8 cellular contexts compared by ENCODE assay signal in genomic region chr1:245156736-245157505, GRCh38. TPM values are rescaled to one million over a fixed set of nuclear protein-coding genes. Genes with fewer than 3 reads are reported as not detected.
DNase-seq lines count a peak whose midpoint lies in the region; ATAC-seq and TF ChIP-seq lines count a peak whose summit lies in the region.

No MANE protein-coding gene starts in this region.

- H3K36me3 Mint-ChIP-seq in CD4-positive, CD25-positive, alpha-beta regulatory T cell = no peaks in the 10 kb centered on the region
- no peaks in the 10 kb centered on the region for H3K36me3 Mint-ChIP-seq in H9 (ENCODE audit: insufficient read depth in 1 of 3, low read depth in 3 of 3)

- peak in 1 of 3 donors; percentile 3 for DNase-seq in CD4-positive, CD25-positive, alpha-beta regulatory T cell
- peak; percentile 52 for DNase-seq in H9
- DNase-seq in SHP77 treated with DMSO at 0.1 percent for 48 hours (lab: John Stamatoyannopoulos, UW) = peak; percentile 44
- no peak for DNase-seq in germinal center (ENCODE audit: low spot score)
- DNase-seq in uterus = no peak

- peak overlapping the region; percentile 73 to 86 (median 80) for H3K4me3 Mint-ChIP-seq in CD4-positive, CD25-positive, alpha-beta regulatory T cell
- peak overlapping the region; percentile 68 to 83 for H3K4me3 Mint-ChIP-seq in H9

- no peak for ATAC-seq in CD4-positive, CD25-positive, alpha-beta regulatory T cell (ENCODE audit: low read depth in 2 of 2)
- ATAC-seq in HG02973 (IDR thresholded peaks at IDR 0.05; ENCODE audit: unreplicated experiment) = no peak

- H4K20me1 ChIP-seq in H9 (ENCODE audit: control insufficient read depth, insufficient read depth, insufficient read length) = no peaks in the 10 kb centered on the region

- H3K56ac ChIP-seq in H9 (ENCODE audit: insufficient read length, low read depth, low read length) = no peak overlapping the region

- H2BK20ac ChIP-seq in H9 (ENCODE audit: low read depth, low read length, poor library complexity, severe bottlenecking) = no peak overlapping the region

- no peak overlapping the region for H2BK5ac ChIP-seq in H9 (ENCODE audit: insufficient read length, low read length)

- H3K36me3 ChIP-seq in CD4-positive, CD25-positive, alpha-beta regulatory T cell (ENCODE audit: control insufficient read depth, insufficient read depth, low read length) = no peaks in the 10 kb centered on the region
- H3K36me3 ChIP-seq in esophagus (ENCODE audit: control insufficient read depth in 2 of 2, insufficient read depth in 2 of 2, low read length in 1 of 2) (no peaks in the 10 kb centered on the region), neutrophil (no peaks in the 10 kb centered on the region), uterus (no peaks in the 10 kb centered on the region)

- no peak overlapping the region for H4K5ac ChIP-seq in H9 (ENCODE audit: insufficient read length, low read depth, low read length)

- no peak overlapping the region for H3K9ac ChIP-seq in H9 (ENCODE audit: extremely low read depth, insufficient read length, low read length)

- no peaks in the 10 kb centered on the region for H3K79me1 ChIP-seq in H9 (ENCODE audit: insufficient read depth, low read depth, low read length, poor library complexity, severe bottlenecking)

- peaks cover 62% of the 10 kb centered on the region for H3K27me3 Mint-ChIP-seq in CD4-positive, CD25-positive, alpha-beta regulatory T cell
- peaks cover 81% of the 10 kb centered on the region for H3K27me3 Mint-ChIP-seq in H9 (ENCODE audit: low read depth)

- peaks cover 24% of the 10 kb centered on the region for H3K23me2 ChIP-seq in H9 (ENCODE audit: insufficient read length, low read depth, low read length, poor library complexity, severe bottlenecking)

- peak overlapping the region; percentile 43 for H2AFZ ChIP-seq in H9 (ENCODE audit: low read length)

- no peak overlapping the region for H2AK5ac ChIP-seq in H9 (ENCODE audit: insufficient read length, low read length)

- no peak overlapping the region for H4K8ac ChIP-seq in H9 (replicated peaks; ENCODE audit: insufficient read length, low read depth, low read length)

- peak overlapping the region; percentile 68 for H3K4me2 ChIP-seq in H9 (ENCODE audit: insufficient read depth, insufficient read length, low read length)

- peaks cover 0 to 3% of the 10 kb centered on the region in 2 experiments for H3K9me3 ChIP-seq in CD4-positive, CD25-positive, alpha-beta regulatory T cell (ENCODE audit: control insufficient read depth in 2 of 2, low read length in 2 of 2)
- no peaks in the 10 kb centered on the region for H3K9me3 ChIP-seq in H9 (ENCODE audit: control insufficient read depth, low read depth, low read length)
- no peaks in the 10 kb centered on the region for H3K9me3 ChIP-seq in esophagus (ENCODE audit: control insufficient read depth in 2 of 2, insufficient read depth in 1 of 2, low read depth in 1 of 2, low read length in 1 of 2)
- no peaks in the 10 kb centered on the region for H3K9me3 ChIP-seq in neutrophil
- H3K9me3 ChIP-seq in uterus = no peaks in the 10 kb centered on the region

- intact Hi-C loops in uterus (cut with DNase I; ENCODE audit: low total_unique reads) = no loop called here

- H3K23ac ChIP-seq in H9 (ENCODE audit: insufficient read length, low read depth, low read length) = no peak overlapping the region

- no peak overlapping the region for H2BK120ac ChIP-seq in H9 (ENCODE audit: low read depth, low read length, poor library complexity, severe bottlenecking)

- peaks cover 0 to 31% (median 14%) of the 10 kb centered on the region in 4 donors for H3K4me1 Mint-ChIP-seq in CD4-positive, CD25-positive, alpha-beta regulatory T cell
- H3K4me1 Mint-ChIP-seq in H9 = peaks cover 14 to 27% of the 10 kb centered on the region in 2 experiments

- WGBS in H9 (ENCODE audit: extremely low coverage, insufficient read length, low lambda C conversion rate) = no CpG with 5 or more reads among the region's 44 CpGs
- WGBS in esophagus, 2 donors = 5 to 6% methylated on average over 43 to 44 of the region's 44 CpGs

- no peak overlapping the region for H2BK15ac ChIP-seq in H9 (ENCODE audit: low read depth, low read length)

- peaks cover 28% of the 10 kb centered on the region for H3K27me3 ChIP-seq in CD4-positive, CD25-positive, alpha-beta regulatory T cell (ENCODE audit: control insufficient read depth, insufficient read depth, low read length)
- peaks cover 23% of the 10 kb centered on the region; the same call in 1 of the 2 replicates for H3K27me3 ChIP-seq in H9 (ENCODE audit: insufficient read depth, low read length)
- H3K27me3 ChIP-seq in esophagus (ENCODE audit: control insufficient read depth in 1 of 2, insufficient read depth in 2 of 2, low read length in 2 of 2) = no peaks in the 10 kb centered on the region
- H3K27me3 ChIP-seq in neutrophil = peaks cover 89% of the 10 kb centered on the region
- H3K27me3 ChIP-seq in uterus = peaks cover 0 to 6% of the 10 kb centered on the region in 2 donors

- no peak overlapping the region for H3K4me3 ChIP-seq in CD4-positive, CD25-positive, alpha-beta regulatory T cell (ENCODE audit: low read depth, low read length)
- H3K4me3 ChIP-seq in esophagus (ENCODE audit: low read depth in 1 of 2, low read length in 2 of 2) = peak overlapping the region; percentile 42 to 48
- peak overlapping the region; percentile 26 to 64 for H3K4me3 ChIP-seq in neutrophil (ENCODE audit: low read depth in 1 of 2, low read length in 1 of 2)
- H3K4me3 ChIP-seq in uterus = peak overlapping the region in 1 of 2 donors; percentile 41

- H3K4me1 ChIP-seq in CD4-positive, CD25-positive, alpha-beta regulatory T cell (ENCODE audit: control insufficient read depth, insufficient read depth, low read length, poor library complexity, severe bottlenecking) = peaks cover 42% of the 10 kb centered on the region
- H3K4me1 ChIP-seq in H9 (ENCODE audit: insufficient read depth, low read length) = no peaks in the 10 kb centered on the region
- peaks cover 7% of the 10 kb centered on the region in 2 donors for H3K4me1 ChIP-seq in esophagus (ENCODE audit: control insufficient read depth in 2 of 2, insufficient read depth in 2 of 2, low read length in 1 of 2)
- H3K4me1 ChIP-seq in neutrophil (ENCODE audit: control insufficient read depth in 1 of 2, insufficient read depth in 1 of 2, low read depth in 1 of 2, low read length in 1 of 2) = peaks cover 40 to 43% of the 10 kb centered on the region in 2 experiments
- peaks cover 0 to 32% of the 10 kb centered on the region in 2 donors for H3K4me1 ChIP-seq in uterus

- no peak for TF ChIP-seq POLR2A in uterus (IDR thresholded peaks at IDR 0.05)

- H3T11ph ChIP-seq in H9 (ENCODE audit: low read length) = no peak overlapping the region

- no peak overlapping the region for H4K91ac ChIP-seq in H9 (ENCODE audit: insufficient read length, low read depth, low read length)

- H3K27ac ChIP-seq in CD4-positive, CD25-positive, alpha-beta regulatory T cell (ENCODE audit: insufficient read depth, low read length, poor library complexity, severe bottlenecking) = no peak overlapping the region
- no peak overlapping the region for H3K27ac ChIP-seq in H9 (ENCODE audit: insufficient read length, low read depth, low read length)
- no peak overlapping the region for H3K27ac ChIP-seq in esophagus (ENCODE audit: low read depth in 2 of 2, low read length in 1 of 2)
- H3K27ac ChIP-seq in neutrophil = no peak overlapping the region
- no peak overlapping the region for H3K27ac ChIP-seq in uterus

- H3K14ac ChIP-seq in H9 (ENCODE audit: insufficient read depth, low read length) = no peak overlapping the region

- peaks cover 0 to 14% (median 2%) of the 10 kb centered on the region in 7 donors for H3K9me3 Mint-ChIP-seq in CD4-positive, CD25-positive, alpha-beta regulatory T cell
- no peaks in the 10 kb centered on the region; a peak in 1 of 5 replicates for H3K9me3 Mint-ChIP-seq in H9

- H3K18ac ChIP-seq in H9 (ENCODE audit: insufficient read length, low read depth, low read length) = no peak overlapping the region

- no peak overlapping the region for H2BK12ac ChIP-seq in H9 (ENCODE audit: insufficient read length, low read depth, low read length)

- H3K4ac ChIP-seq in H9 (ENCODE audit: low read depth, low read length) = no peak overlapping the region

- no peaks in the 10 kb centered on the region for H3K79me2 ChIP-seq in H9 (ENCODE audit: insufficient read depth, low read length)

- H3K27ac Mint-ChIP-seq in CD4-positive, CD25-positive, alpha-beta regulatory T cell = no peak overlapping the region
- peak overlapping the region in 1 of 3 experiments; percentile 89; a peak in 1 of 7 replicates for H3K27ac Mint-ChIP-seq in H9

- TF ChIP-seq CTCF in H9 (conservative IDR thresholded peaks at IDR 0.05) (no peak; the same call in 2 of the 3 replicates), neutrophil (IDR thresholded peaks at IDR 0.05) (no peak), uterus (IDR thresholded peaks at IDR 0.05) (no peak)

RNA-seq across cellular contexts. Expression of gene KIF26B, which starts 2.1 kb away (rescaled TPM):
- total RNA-seq in CD4-positive, CD25-positive, alpha-beta regulatory T cell = not detected
- not detected for polyA plus RNA-seq in CD4-positive, CD25-positive, alpha-beta regulatory T cell
- total RNA-seq in H9 (2021) (0.13 and 0.20 TPM in 2 replicates), uterus (10 to 100 TPM in 1 of 4 donors, 1 to 10 TPM in 1, under 1 TPM in 1, not detected in 1; 0.27 to 17.4 (median 1.3) TPM)
- under 1 TPM; 0.04 to 0.12 TPM for polyA plus RNA-seq in esophagus

Comparison
In these comparisons a context has a peak if more than half of its experiments do, and no peak if none do; other contexts are left out.
1. DNase-seq: peak in H9 (single experiment) and SHP77 treated with DMSO at 0.1 percent for 48 hours (single experiment); none in germinal center (single experiment) and uterus (0 of 2).